ENCODE assay signal across 8 cellular contexts in genomic region chr10:11242443-11243386, GRCh38.
A peak's percentile ranks its signal among the peaks of the same experiment; 100 is the strongest.
DNase-seq lines count a peak whose midpoint lies in the region; ATAC-seq and TF ChIP-seq lines count a peak whose summit lies in the region.

No MANE protein-coding gene starts in this region.

- H3K4me3 Mint-ChIP-seq in CD4-positive, alpha-beta T cell, result peak overlapping the region; percentile 30
- H3K4me3 Mint-ChIP-seq in T-helper 2 cell treated with Interferon-gamma antibody and Interleukin-4, amounts not matched to agents 5 μg/mL and 100 μg/mL, for 36 hours, result no peak overlapping the region

- H3K4me1 Mint-ChIP-seq in CD4-positive, alpha-beta T cell (ENCODE audit: low read depth), result peaks cover 8% of the 10 kb centered on the region
- H3K4me1 Mint-ChIP-seq in T-helper 2 cell treated with Interferon-gamma antibody and Interleukin-4, amounts not matched to agents 5 μg/mL and 100 μg/mL, for 36 hours (ENCODE audit: low read depth), result peaks cover 40% of the 10 kb centered on the region

- CTCF ChIA-PET in CD4-positive, alpha-beta T cell (lab: Charles Lee), result interaction anchor here (1.0 to 1.1 kb wide), 2 partner anchors 64 to 78 kb away, joined by 3 read pairs; no protein-coding TSS in a partner anchor

- no peaks in the 10 kb centered on the region for H3K27me3 Mint-ChIP-seq in CD4-positive, alpha-beta T cell
- no peaks in the 10 kb centered on the region for H3K27me3 Mint-ChIP-seq in T-helper 2 cell treated with Interferon-gamma antibody and Interleukin-4, amounts not matched to agents 5 μg/mL and 100 μg/mL, for 36 hours (ENCODE audit: low read depth)

- peaks cover 43% of the 10 kb centered on the region for H3K36me3 Mint-ChIP-seq in CD4-positive, alpha-beta T cell (ENCODE audit: low read depth)
- H3K36me3 Mint-ChIP-seq in T-helper 2 cell treated with Interferon-gamma antibody and Interleukin-4, amounts not matched to agents 5 μg/mL and 100 μg/mL, for 36 hours (ENCODE audit: low read depth), result peaks cover 22% of the 10 kb centered on the region

- no peak for TF ChIP-seq CTCF in CD4-positive, alpha-beta T cell (IDR thresholded peaks at IDR 0.05)

- POLR2A ChIA-PET in CD4-positive, alpha-beta T cell (lab: Charles Lee), result interaction anchor here (0.8 to 1.9 kb wide), 3 partner anchors 10 to 79 kb away, joined by 3 to 7 read pairs (median 4); no protein-coding TSS in a partner anchor

- ATAC-seq in CD4-positive, alpha-beta T cell (ENCODE audit: poor library complexity), result no peak
- ATAC-seq in GM18873 (IDR thresholded peaks at IDR 0.05; ENCODE audit: low FRiP score, unreplicated experiment), result peak; percentile 73
- ATAC-seq in HG02981 (IDR thresholded peaks at IDR 0.05; ENCODE audit: unreplicated experiment), result peak; percentile 60

- H3K27ac ChIP-seq in CD4-positive, alpha-beta T cell (ENCODE audit: low read depth, low read length), result peak overlapping the region; percentile 29

- intact Hi-C loops in CD4-positive, alpha-beta T cell (cut with DNase I, micrococcal nuclease), result no loop called here

- no peaks in the 10 kb centered on the region for H3K9me3 Mint-ChIP-seq in CD4-positive, alpha-beta T cell
- H3K9me3 Mint-ChIP-seq in T-helper 2 cell treated with Interferon-gamma antibody and Interleukin-4, amounts not matched to agents 5 μg/mL and 100 μg/mL, for 36 hours, result no peaks in the 10 kb centered on the region

- no peak overlapping the region for H3K27ac Mint-ChIP-seq in CD4-positive, alpha-beta T cell
- H3K27ac Mint-ChIP-seq in T-helper 2 cell treated with Interferon-gamma antibody and Interleukin-4, amounts not matched to agents 5 μg/mL and 100 μg/mL, for 36 hours, result no peak overlapping the region

- no peaks in the 10 kb centered on the region for H3K27me3 ChIP-seq in CD4-positive, alpha-beta T cell (ENCODE audit: control insufficient read depth, insufficient read depth, low read length)

- no peak for DNase-seq in CD4-positive, alpha-beta T cell
- DNase-seq in T-helper 2 cell treated with Interferon-gamma antibody and Interleukin-4, amounts not matched to agents 5 μg/mL and 100 μg/mL, for 36 hours (ENCODE audit: low spot score), result peak; percentile 34
- DNase-seq in left kidney (ENCODE audit: low read depth, low spot score), result peak; percentile 56
- DNase-seq in NCI-H128 (lab: John Stamatoyannopoulos, UW; ENCODE audit: unreplicated experiment), result no peak
- DNase-seq in NCI-H526 treated with DMSO at 0.1 percent for 48 hours (lab: John Stamatoyannopoulos, UW), result no peak
- DNase-seq in AG08395 (ENCODE audit: low spot score), result no peak

- H3K9me3 ChIP-seq in CD4-positive, alpha-beta T cell (ENCODE audit: control insufficient read depth, low read length), result no peaks in the 10 kb centered on the region

Comparison
In these comparisons a context has a peak if more than half of its experiments do, and no peak if none do; other contexts are left out.
1. DNase-seq: peak in T-helper 2 cell treated with Interferon-gamma antibody and Interleukin-4, amounts not matched to agents 5 μg/mL and 100 μg/mL, for 36 hours (single experiment) and left kidney (single experiment); none in CD4-positive, alpha-beta T cell (0 of 10), NCI-H128 (single experiment), NCI-H526 treated with DMSO at 0.1 percent for 48 hours (single experiment) and AG08395 (single experiment).